Comparison of ENCODE assay signal across 8 cellular contexts in the genomic region with DNA sequence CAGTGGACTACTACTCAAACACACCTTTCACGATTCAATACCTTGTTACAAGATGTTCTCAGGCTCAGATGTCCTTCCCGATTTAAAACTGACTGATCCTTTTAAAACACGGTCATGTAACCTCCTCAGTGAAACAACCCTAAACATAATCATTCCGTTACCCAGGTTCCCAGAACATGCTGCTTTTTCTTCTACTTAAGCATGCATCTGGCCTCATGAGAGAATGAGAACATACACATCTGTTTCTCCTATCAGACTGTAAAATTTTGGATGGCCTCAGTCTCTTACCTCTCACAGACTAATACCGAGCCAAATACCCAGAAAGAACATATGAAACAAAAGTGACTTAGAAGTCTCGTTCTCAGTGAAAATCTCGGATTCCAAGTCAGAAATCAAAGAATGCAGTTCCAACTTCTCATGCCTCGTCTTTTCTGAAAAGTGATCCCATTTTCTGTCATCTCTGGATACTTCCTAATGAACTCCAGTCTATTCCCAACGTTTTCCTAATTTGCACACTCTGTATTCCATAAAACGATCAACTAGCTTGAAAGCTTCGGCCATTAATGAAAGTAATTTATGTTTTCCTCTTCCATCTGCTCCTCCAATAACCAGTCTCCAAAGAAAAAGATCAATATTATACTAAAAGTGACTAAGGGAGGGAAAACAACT. TPM values are rescaled to one million over a fixed set of nuclear protein-coding genes. Genes with fewer than 3 reads are reported as not detected.
DNase-seq lines count a peak whose midpoint lies in the region; ATAC-seq and TF ChIP-seq lines count a peak whose summit lies in the region.

No MANE protein-coding gene starts in this region.

- peak overlapping the region; percentile 82 for H3K4me3 Mint-ChIP-seq in activated CD8-positive, alpha-beta memory T cell treated with anti-CD3 and anti-CD28 coated beads, Interleukin-2, amount 10 ng/mL, durations not matched to agents 7 days and 5 days

- no peaks in the 10 kb centered on the region for H3K27me3 Mint-ChIP-seq in activated CD8-positive, alpha-beta memory T cell treated with anti-CD3 and anti-CD28 coated beads, Interleukin-2, amount 10 ng/mL, durations not matched to agents 7 days and 5 days

- TF ChIP-seq RAD21 in liver (IDR thresholded peaks at IDR 0.05) = no peak

- H3K4me1 ChIP-seq in adrenal gland (replicated peaks in 1 of 2) (peaks cover 41 to 54% of the 10 kb centered on the region in 2 donors), liver (ENCODE audit: control insufficient read depth in 4 of 4, insufficient read depth in 4 of 4, low read length in 3 of 4) (peaks cover 14 to 49% (median 34%) of the 10 kb centered on the region in 4 donors), tibial artery (peaks cover 0 to 61% (median 44%) of the 10 kb centered on the region in 4 donors)

- peaks cover 51% of the 10 kb centered on the region for H3K4me1 Mint-ChIP-seq in activated CD8-positive, alpha-beta memory T cell treated with anti-CD3 and anti-CD28 coated beads, Interleukin-2, amount 10 ng/mL, durations not matched to agents 7 days and 5 days

- peak overlapping the region; percentile 99 for H3K9ac ChIP-seq in liver (ENCODE audit: low read depth in 1 of 2, low read length in 2 of 2)

- H3K27me3 ChIP-seq in adrenal gland (no peaks in the 10 kb centered on the region), liver (ENCODE audit: control insufficient read depth in 4 of 4, insufficient read depth in 4 of 4, low read length in 3 of 4) (no peaks in the 10 kb centered on the region), tibial artery (no peaks in the 10 kb centered on the region)

- CTCF ChIA-PET in activated CD8-positive, alpha-beta memory T cell treated with anti-CD3 and anti-CD28 coated beads, Interleukin-2, amount 10 ng/mL, durations not matched to agents 7 days and 5 days (lab: Charles Lee) = interaction anchor here (1.3 to 2.9 kb wide), 4 partner anchors 19 to 464 kb away, joined by 3 to 8 read pairs (median 6); a partner anchor contains a TSS

- peaks cover 22% of the 10 kb centered on the region for H3K36me3 Mint-ChIP-seq in activated CD8-positive, alpha-beta memory T cell treated with anti-CD3 and anti-CD28 coated beads, Interleukin-2, amount 10 ng/mL, durations not matched to agents 7 days and 5 days

- DNase-seq in activated CD8-positive, alpha-beta memory T cell treated with anti-CD3 and anti-CD28 coated beads, Interleukin-2, amount 10 ng/mL, durations not matched to agents 7 days and 5 days = no peak
- no peak for DNase-seq in activated CD8-positive, alpha-beta memory T cell treated with anti-CD3 and anti-CD28 coated beads for 24 hours
- DNase-seq in adrenal gland (no peak), tibial artery (no peak), NOMO-1 treated with DMSO at 0.1 percent for 48 hours (lab: John Stamatoyannopoulos, UW; ENCODE audit: unreplicated experiment) (no peak)
- no peak for DNase-seq in stimulated activated CD4-positive, alpha-beta T cell treated with anti-CD3 and anti-CD28 coated beads, Interleukin-12 subunit alpha, Interleukin-12 subunit beta, amount 100 ng/mL, for 4 hours
- no peak for DNase-seq in activated CD8-positive, alpha-beta memory T cell treated with anti-CD3 and anti-CD28 coated beads, Interleukin-2, amount 50 U/mL, for 4 hours

- H3K9me3 Mint-ChIP-seq in activated CD8-positive, alpha-beta memory T cell treated with anti-CD3 and anti-CD28 coated beads, Interleukin-2, amount 10 ng/mL, durations not matched to agents 7 days and 5 days (ENCODE audit: low read depth) = no peaks in the 10 kb centered on the region

- H3K27ac ChIP-seq in adrenal gland = peak overlapping the region; percentile 65 to 99 (median 98)
- peak overlapping the region; percentile 97 for H3K27ac ChIP-seq in liver (ENCODE audit: low read depth in 1 of 2, low read length in 2 of 2)
- peak overlapping the region; percentile 98 for H3K27ac ChIP-seq in tibial artery

- TF ChIP-seq CTCF in adrenal gland (IDR thresholded peaks at IDR 0.05) = no peak
- no peak for TF ChIP-seq CTCF in liver (IDR thresholded peaks at IDR 0.05; ENCODE audit: low read depth, low read length, missing input control)
- TF ChIP-seq CTCF in tibial artery (IDR thresholded peaks at IDR 0.05) = no peak

- intact Hi-C loops in adrenal gland (cut with DNase I) (no loop called here), tibial artery (cut with DNase I; ENCODE audit: low total_unique reads) (loop anchor here (10.0 kb wide), 1 partner anchor 271 kb away; a partner anchor contains a TSS)

- H3K27ac Mint-ChIP-seq in activated CD8-positive, alpha-beta memory T cell treated with anti-CD3 and anti-CD28 coated beads, Interleukin-2, amount 10 ng/mL, durations not matched to agents 7 days and 5 days = peak overlapping the region; percentile 99

- TF ChIP-seq POLR2A in adrenal gland (IDR thresholded peaks at IDR 0.05) = peak in 1 of 2 donors; percentile 27

- H3K9me3 ChIP-seq in adrenal gland (replicated peaks in 1 of 3) (no peaks in the 10 kb centered on the region), liver (ENCODE audit: control insufficient read depth in 4 of 4, low read length in 3 of 4) (no peaks in the 10 kb centered on the region), tibial artery (no peaks in the 10 kb centered on the region)

- no peaks in the 10 kb centered on the region for H3K36me3 ChIP-seq in adrenal gland (replicated peaks in 1 of 2)
- no peaks in the 10 kb centered on the region for H3K36me3 ChIP-seq in liver (ENCODE audit: control insufficient read depth in 4 of 4, insufficient read depth in 3 of 4, low read depth in 1 of 4, low read length in 3 of 4)
- H3K36me3 ChIP-seq in tibial artery = no peaks in the 10 kb centered on the region

- 0 to 2% (median 0%) methylated on average over 11 of the region's 11 CpGs for WGBS in adrenal gland, 4 donors
- WGBS in liver = under 1% methylated on average over 11 of the region's 11 CpGs

- H3K4me3 ChIP-seq in adrenal gland (peak overlapping the region; percentile 8 to 87 (median 80)), liver (ENCODE audit: low read depth in 1 of 3, low read length in 3 of 3) (peak overlapping the region; percentile 73 to 98 (median 94)), tibial artery (peak overlapping the region; percentile 98 to 99)

- ATAC-seq in activated CD8-positive, alpha-beta memory T cell treated with anti-CD3 and anti-CD28 coated beads, Interleukin-2, amount 10 ng/mL, durations not matched to agents 7 days and 5 days = no peak

TF ChIP-seq in liver, 16 proteins besides CTCF, POLR2A, EP300 and RAD21:
- TF ChIP-seq HNF4G (IDR thresholded peaks at IDR 0.05) (no peak), FOXA1 (IDR thresholded peaks at IDR 0.05) (no peak)
- TF ChIP-seq, protein P1, sequence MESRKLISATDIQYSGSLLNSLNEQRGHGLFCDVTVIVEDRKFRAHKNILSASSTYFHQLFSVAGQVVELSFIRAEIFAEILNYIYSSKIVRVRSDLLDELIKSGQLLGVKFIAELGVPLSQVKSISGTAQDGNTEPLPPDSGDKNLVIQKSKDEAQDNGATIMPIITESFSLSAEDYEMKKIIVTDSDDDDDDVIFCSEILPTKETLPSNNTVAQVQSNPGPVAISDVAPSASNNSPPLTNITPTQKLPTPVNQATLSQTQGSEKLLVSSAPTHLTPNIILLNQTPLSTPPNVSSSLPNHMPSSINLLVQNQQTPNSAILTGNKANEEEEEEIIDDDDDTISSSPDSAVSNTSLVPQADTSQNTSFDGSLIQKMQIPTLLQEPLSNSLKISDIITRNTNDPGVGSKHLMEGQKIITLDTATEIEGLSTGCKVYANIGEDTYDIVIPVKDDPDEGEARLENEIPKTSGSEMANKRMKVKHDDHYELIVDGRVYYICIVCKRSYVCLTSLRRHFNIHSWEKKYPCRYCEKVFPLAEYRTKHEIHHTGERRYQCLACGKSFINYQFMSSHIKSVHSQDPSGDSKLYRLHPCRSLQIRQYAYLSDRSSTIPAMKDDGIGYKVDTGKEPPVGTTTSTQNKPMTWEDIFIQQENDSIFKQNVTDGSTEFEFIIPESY (IDR thresholded peaks at IDR 0.05) = no peak
- TF ChIP-seq, protein P2, sequence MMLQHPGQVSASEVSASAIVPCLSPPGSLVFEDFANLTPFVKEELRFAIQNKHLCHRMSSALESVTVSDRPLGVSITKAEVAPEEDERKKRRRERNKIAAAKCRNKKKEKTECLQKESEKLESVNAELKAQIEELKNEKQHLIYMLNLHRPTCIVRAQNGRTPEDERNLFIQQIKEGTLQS (IDR thresholded peaks at IDR 0.05) = no peak

RNA-seq across cellular contexts. Expression of a gene that starts 0.9 kb away (rescaled TPM):
- 100 to 1,000 TPM; 266 to 298 TPM for total RNA-seq in activated CD8-positive, alpha-beta memory T cell treated with anti-CD3 and anti-CD28 coated beads, Interleukin-2, amount 10 ng/mL, durations not matched to agents 7 days and 5 days
- total RNA-seq in adrenal gland (100 to 1,000 TPM in 7 of 8 donors, 10 to 100 TPM in 1; 91.1 to 507 (median 245) TPM), liver (100 to 1,000 TPM; 121 to 180 TPM)
- polyA plus RNA-seq in adrenal gland (100 to 1,000 TPM; 248 to 564 (median 548) TPM), liver (100 to 1,000 TPM in 1 of 2 donors, 10 to 100 TPM in 1; 44.1 to 156 TPM)

RNA-seq across cellular contexts. Expression of a gene that starts 19.4 kb away (rescaled TPM):
- total RNA-seq in activated CD8-positive, alpha-beta memory T cell treated with anti-CD3 and anti-CD28 coated beads, Interleukin-2, amount 10 ng/mL, durations not matched to agents 7 days and 5 days = 10 to 100 TPM; 25.9 to 26.6 TPM
- total RNA-seq in adrenal gland (10 to 100 TPM; 31.4 to 63.5 (median 37.8) TPM), liver (10 to 100 TPM; 18.4 to 22.1 TPM)
- polyA plus RNA-seq in adrenal gland (10 to 100 TPM; 22.3 to 58.8 (median 27.4) TPM), liver (10 to 100 TPM; 12.0 to 14.6 TPM)
